Comparison of ENCODE assay signal across 1 cellular context in genomic region chr22:37196539-37197450, GRCh38.
A peak's percentile ranks its signal among the peaks of the same experiment; 100 is the strongest.
TF ChIP-seq lines count a peak whose summit lies in the region.

No MANE protein-coding gene starts in this region.

TF ChIP-seq in K562, 482 proteins besides CTCF, POLR2A, EP300 and RAD21:
- no peak for TF ChIP-seq NR2F6 (CRISPR knock-in tag; IDR thresholded peaks at IDR 0.05)
- TF ChIP-seq RAD51 (IDR thresholded peaks at IDR 0.05; ENCODE audit: borderline replicate concordance, low read depth) = peak; percentile 33; the same call in 1 of the 2 replicates
- TF ChIP-seq MIER1 (IDR thresholded peaks at IDR 0.05; ENCODE audit: low read depth) = no peak
- TF ChIP-seq, protein P1, sequence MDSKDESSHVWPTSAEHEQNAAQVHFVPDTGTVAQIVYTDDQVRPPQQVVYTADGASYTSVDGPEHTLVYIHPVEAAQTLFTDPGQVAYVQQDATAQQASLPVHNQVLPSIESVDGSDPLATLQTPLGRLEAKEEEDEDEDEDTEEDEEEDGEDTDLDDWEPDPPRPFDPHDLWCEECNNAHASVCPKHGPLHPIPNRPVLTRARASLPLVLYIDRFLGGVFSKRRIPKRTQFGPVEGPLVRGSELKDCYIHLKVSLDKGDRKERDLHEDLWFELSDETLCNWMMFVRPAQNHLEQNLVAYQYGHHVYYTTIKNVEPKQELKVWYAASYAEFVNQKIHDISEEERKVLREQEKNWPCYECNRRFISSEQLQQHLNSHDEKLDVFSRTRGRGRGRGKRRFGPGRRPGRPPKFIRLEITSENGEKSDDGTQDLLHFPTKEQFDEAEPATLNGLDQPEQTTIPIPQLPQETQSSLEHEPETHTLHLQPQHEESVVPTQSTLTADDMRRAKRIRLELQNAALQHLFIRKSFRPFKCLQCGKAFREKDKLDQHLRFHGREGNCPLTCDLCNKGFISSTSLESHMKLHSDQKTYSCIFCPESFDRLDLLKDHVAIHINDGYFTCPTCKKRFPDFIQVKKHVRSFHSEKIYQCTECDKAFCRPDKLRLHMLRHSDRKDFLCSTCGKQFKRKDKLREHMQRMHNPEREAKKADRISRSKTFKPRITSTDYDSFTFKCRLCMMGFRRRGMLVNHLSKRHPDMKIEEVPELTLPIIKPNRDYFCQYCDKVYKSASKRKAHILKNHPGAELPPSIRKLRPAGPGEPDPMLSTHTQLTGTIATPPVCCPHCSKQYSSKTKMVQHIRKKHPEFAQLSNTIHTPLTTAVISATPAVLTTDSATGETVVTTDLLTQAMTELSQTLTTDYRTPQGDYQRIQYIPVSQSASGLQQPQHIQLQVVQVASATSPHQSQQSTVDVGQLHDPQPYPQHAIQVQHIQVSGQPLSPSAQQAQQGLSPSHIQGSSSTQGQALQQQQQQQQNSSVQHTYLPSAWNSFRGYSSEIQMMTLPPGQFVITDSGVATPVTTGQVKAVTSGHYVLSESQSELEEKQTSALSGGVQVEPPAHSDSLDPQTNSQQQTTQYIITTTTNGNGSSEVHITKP (IDR thresholded peaks at IDR 0.05; ENCODE audit: partially characterized antibody) = peak; percentile 48
- no peak for TF ChIP-seq PKNOX1 (IDR thresholded peaks at IDR 0.05)
- TF ChIP-seq, protein P2, sequence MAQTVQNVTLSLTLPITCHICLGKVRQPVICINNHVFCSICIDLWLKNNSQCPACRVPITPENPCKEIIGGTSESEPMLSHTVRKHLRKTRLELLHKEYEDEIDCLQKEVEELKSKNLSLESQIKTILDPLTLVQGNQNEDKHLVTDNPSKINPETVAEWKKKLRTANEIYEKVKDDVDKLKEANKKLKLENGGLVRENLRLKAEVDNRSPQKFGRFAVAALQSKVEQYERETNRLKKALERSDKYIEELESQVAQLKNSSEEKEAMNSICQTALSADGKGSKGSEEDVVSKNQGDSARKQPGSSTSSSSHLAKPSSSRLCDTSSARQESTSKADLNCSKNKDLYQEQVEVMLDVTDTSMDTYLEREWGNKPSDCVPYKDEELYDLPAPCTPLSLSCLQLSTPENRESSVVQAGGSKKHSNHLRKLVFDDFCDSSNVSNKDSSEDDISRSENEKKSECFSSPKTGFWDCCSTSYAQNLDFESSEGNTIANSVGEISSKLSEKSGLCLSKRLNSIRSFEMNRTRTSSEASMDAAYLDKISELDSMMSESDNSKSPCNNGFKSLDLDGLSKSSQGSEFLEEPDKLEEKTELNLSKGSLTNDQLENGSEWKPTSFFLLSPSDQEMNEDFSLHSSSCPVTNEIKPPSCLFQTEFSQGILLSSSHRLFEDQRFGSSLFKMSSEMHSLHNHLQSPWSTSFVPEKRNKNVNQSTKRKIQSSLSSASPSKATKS (CRISPR knock-in tag; IDR thresholded peaks at IDR 0.05) = no peak
- TF ChIP-seq MXI1 (IDR thresholded peaks at IDR 0.05; ENCODE audit: low read depth, low read length) = no peak
- TF ChIP-seq FOXJ3 (CRISPR knock-in tag; IDR thresholded peaks at IDR 0.05) = no peak
- TF ChIP-seq TGIF2 (CRISPR knock-in tag; IDR thresholded peaks at IDR 0.05) = no peak
- TF ChIP-seq ELK1 (CRISPR knock-in tag; IDR thresholded peaks at IDR 0.05) = no peak
- TF ChIP-seq, protein P3, sequence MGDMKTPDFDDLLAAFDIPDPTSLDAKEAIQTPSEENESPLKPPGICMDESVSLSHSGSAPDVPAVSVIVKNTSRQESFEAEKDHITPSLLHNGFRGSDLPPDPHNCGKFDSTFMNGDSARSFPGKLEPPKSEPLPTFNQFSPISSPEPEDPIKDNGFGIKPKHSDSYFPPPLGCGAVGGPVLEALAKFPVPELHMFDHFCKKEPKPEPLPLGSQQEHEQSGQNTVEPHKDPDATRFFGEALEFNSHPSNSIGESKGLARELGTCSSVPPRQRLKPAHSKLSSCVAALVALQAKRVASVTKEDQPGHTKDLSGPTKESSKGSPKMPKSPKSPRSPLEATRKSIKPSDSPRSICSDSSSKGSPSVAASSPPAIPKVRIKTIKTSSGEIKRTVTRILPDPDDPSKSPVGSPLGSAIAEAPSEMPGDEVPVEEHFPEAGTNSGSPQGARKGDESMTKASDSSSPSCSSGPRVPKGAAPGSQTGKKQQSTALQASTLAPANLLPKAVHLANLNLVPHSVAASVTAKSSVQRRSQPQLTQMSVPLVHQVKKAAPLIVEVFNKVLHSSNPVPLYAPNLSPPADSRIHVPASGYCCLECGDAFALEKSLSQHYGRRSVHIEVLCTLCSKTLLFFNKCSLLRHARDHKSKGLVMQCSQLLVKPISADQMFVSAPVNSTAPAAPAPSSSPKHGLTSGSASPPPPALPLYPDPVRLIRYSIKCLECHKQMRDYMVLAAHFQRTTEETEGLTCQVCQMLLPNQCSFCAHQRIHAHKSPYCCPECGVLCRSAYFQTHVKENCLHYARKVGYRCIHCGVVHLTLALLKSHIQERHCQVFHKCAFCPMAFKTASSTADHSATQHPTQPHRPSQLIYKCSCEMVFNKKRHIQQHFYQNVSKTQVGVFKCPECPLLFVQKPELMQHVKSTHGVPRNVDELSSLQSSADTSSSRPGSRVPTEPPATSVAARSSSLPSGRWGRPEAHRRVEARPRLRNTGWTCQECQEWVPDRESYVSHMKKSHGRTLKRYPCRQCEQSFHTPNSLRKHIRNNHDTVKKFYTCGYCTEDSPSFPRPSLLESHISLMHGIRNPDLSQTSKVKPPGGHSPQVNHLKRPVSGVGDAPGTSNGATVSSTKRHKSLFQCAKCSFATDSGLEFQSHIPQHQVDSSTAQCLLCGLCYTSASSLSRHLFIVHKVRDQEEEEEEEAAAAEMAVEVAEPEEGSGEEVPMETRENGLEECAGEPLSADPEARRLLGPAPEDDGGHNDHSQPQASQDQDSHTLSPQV (IDR thresholded peaks at IDR 0.05) = no peak
- TF ChIP-seq, protein P4, sequence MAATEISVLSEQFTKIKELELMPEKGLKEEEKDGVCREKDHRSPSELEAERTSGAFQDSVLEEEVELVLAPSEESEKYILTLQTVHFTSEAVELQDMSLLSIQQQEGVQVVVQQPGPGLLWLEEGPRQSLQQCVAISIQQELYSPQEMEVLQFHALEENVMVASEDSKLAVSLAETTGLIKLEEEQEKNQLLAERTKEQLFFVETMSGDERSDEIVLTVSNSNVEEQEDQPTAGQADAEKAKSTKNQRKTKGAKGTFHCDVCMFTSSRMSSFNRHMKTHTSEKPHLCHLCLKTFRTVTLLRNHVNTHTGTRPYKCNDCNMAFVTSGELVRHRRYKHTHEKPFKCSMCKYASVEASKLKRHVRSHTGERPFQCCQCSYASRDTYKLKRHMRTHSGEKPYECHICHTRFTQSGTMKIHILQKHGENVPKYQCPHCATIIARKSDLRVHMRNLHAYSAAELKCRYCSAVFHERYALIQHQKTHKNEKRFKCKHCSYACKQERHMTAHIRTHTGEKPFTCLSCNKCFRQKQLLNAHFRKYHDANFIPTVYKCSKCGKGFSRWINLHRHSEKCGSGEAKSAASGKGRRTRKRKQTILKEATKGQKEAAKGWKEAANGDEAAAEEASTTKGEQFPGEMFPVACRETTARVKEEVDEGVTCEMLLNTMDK (IDR thresholded peaks at IDR 0.05; ENCODE audit: borderline replicate concordance, insufficient read depth, low read depth, low read length, poor library complexity, severe bottlenecking) = no peak
- no peak for TF ChIP-seq ZNF707 (CRISPR knock-in tag; conservative IDR thresholded peaks at IDR 0.05)
- TF ChIP-seq CBX1 (IDR thresholded peaks at IDR 0.05; ENCODE audit: low read depth) = no peak
- peak; percentile 34; the same call in 1 of the 2 replicates for TF ChIP-seq USF2 (CRISPR knock-in tag; IDR thresholded peaks at IDR 0.05)
- no peak for TF ChIP-seq PHB2 (IDR thresholded peaks at IDR 0.05; ENCODE audit: low read depth)
- no peak for TF ChIP-seq CEBPB (tag; IDR thresholded peaks at IDR 0.05)
- no peak for TF ChIP-seq MITF (IDR thresholded peaks at IDR 0.05)
- no peak for TF ChIP-seq HDAC2 (IDR thresholded peaks at IDR 0.05)
- TF ChIP-seq, protein P5, sequence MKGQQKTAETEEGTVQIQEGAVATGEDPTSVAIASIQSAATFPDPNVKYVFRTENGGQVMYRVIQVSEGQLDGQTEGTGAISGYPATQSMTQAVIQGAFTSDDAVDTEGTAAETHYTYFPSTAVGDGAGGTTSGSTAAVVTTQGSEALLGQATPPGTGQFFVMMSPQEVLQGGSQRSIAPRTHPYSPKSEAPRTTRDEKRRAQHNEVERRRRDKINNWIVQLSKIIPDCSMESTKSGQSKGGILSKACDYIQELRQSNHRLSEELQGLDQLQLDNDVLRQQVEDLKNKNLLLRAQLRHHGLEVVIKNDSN (CRISPR knock-in tag; IDR thresholded peaks at IDR 0.05) = 0 out of 2 replicates have a peak, but pooled peaks have one; percentile 23
- no peak for TF ChIP-seq TOE1 (IDR thresholded peaks at IDR 0.05; ENCODE audit: borderline replicate concordance)
- no peak for TF ChIP-seq TOE1 (CRISPR knock-in tag; IDR thresholded peaks at IDR 0.05; ENCODE audit: borderline replicate concordance, low read depth)
- no peak for TF ChIP-seq ZNF644 (tag; IDR thresholded peaks at IDR 0.05; ENCODE audit: low read depth)
- no peak for TF ChIP-seq ID3 (CRISPR knock-in tag; IDR thresholded peaks at IDR 0.05)
- peak; percentile 20; the same call in 1 of the 2 replicates for TF ChIP-seq ID3 (tag; IDR thresholded peaks at IDR 0.05)
- no peak for TF ChIP-seq MAZ (CRISPR knock-in tag; conservative IDR thresholded peaks at IDR 0.05 in 1 of 2, IDR thresholded peaks at IDR 0.05 in 1 of 2)
